In genomic region chr6:33273924-33274902, GRCh38 we compare ENCODE assay signal across 8 cellular contexts. TPM values are rescaled to one million over a fixed set of nuclear protein-coding genes. Genes with fewer than 3 reads are reported as not detected.
DNase-seq lines count a peak whose midpoint lies in the region; ATAC-seq, FAIRE-seq and TF ChIP-seq lines count a peak whose summit lies in the region.

No MANE protein-coding gene starts in this region.

- H2AFZ ChIP-seq in GM23338: no peak overlapping the region

- H3K4me1 Mint-ChIP-seq in GM23338: peaks cover 39% of the 10 kb centered on the region
- peaks cover 81% of the 10 kb centered on the region for H3K4me1 Mint-ChIP-seq in activated T-cell treated with anti-CD3 and anti-CD28 coated beads, Interleukin-2, amount 50 U/mL, for 72 hours (ENCODE audit: low read depth)

- TF ChIP-seq EP300 in A549 (IDR thresholded peaks at IDR 0.05) (no peak), upper lobe of left lung (IDR thresholded peaks at IDR 0.05) (no peak)

- DNase-seq in A549 (ENCODE audit: low read depth in 1 of 2, low spot score in 1 of 2): no peak
- DNase-seq in GM23338 (ENCODE audit: low spot score): no peak
- no peak for DNase-seq in activated T-cell treated with anti-CD3 and anti-CD28 coated beads, Interleukin-2, amount 50 U/mL, for 72 hours
- DNase-seq in upper lobe of left lung: no peak
- no peak for DNase-seq in germinal center (ENCODE audit: low spot score)
- no peak for DNase-seq in retina
- no peak for DNase-seq in NCI-H748 treated with DMSO at 0.1 percent for 48 hours (lab: John Stamatoyannopoulos, UW)

- peaks cover 63% of the 10 kb centered on the region for H3K36me3 Mint-ChIP-seq in GM23338 (ENCODE audit: low read depth)
- H3K36me3 Mint-ChIP-seq in activated T-cell treated with anti-CD3 and anti-CD28 coated beads, Interleukin-2, amount 50 U/mL, for 72 hours (ENCODE audit: insufficient read depth in 2 of 2): peaks cover 28 to 49% of the 10 kb centered on the region in 2 donors

- no peak for TF ChIP-seq CTCF in A549 (IDR thresholded peaks at IDR 0.05)
- no peak for TF ChIP-seq CTCF in GM23338 (conservative IDR thresholded peaks at IDR 0.05; ENCODE audit: low read depth in 2 of 2)
- TF ChIP-seq CTCF in upper lobe of left lung (IDR thresholded peaks at IDR 0.05): no peak

- H3K9me3 ChIP-seq in A549 (no peaks in the 10 kb centered on the region), upper lobe of left lung (no peaks in the 10 kb centered on the region)

- no peaks in the 10 kb centered on the region for H3K9me2 ChIP-seq in GM23338 (ENCODE audit: insufficient read depth)

- peaks cover 35% of the 10 kb centered on the region for H3K27me3 Mint-ChIP-seq in GM23338 (ENCODE audit: insufficient read depth, low read depth, poor library complexity)
- H3K27me3 Mint-ChIP-seq in activated T-cell treated with anti-CD3 and anti-CD28 coated beads, Interleukin-2, amount 50 U/mL, for 72 hours (ENCODE audit: low read depth): no peaks in the 10 kb centered on the region

- H3K4me3 Mint-ChIP-seq in GM23338: peak overlapping the region; percentile 97
- H3K4me3 Mint-ChIP-seq in activated T-cell treated with anti-CD3 and anti-CD28 coated beads, Interleukin-2, amount 50 U/mL, for 72 hours: peak overlapping the region; percentile 94 to 98

- peak overlapping the region; percentile 100 for H3K27ac Mint-ChIP-seq in GM23338
- H3K27ac Mint-ChIP-seq in activated T-cell treated with anti-CD3 and anti-CD28 coated beads, Interleukin-2, amount 50 U/mL, for 72 hours: peak overlapping the region; percentile 98

- H3K9me3 Mint-ChIP-seq in GM23338: peaks cover 6% of the 10 kb centered on the region; the same call in 1 of the 3 replicates
- no peaks in the 10 kb centered on the region for H3K9me3 Mint-ChIP-seq in activated T-cell treated with anti-CD3 and anti-CD28 coated beads, Interleukin-2, amount 50 U/mL, for 72 hours

- H3K36me3 ChIP-seq in GM23338 (ENCODE audit: insufficient read depth) (peaks cover 42% of the 10 kb centered on the region), upper lobe of left lung (peaks cover 0 to 48% (median 28%) of the 10 kb centered on the region in 4 donors)

- POLR2A ChIA-PET in A549 (lab: Yijun Ruan, JAX): no interaction called here

- CTCF ChIA-PET in A549 (lab: Yijun Ruan, JAX): interaction anchor here (1.2 kb wide), 1 partner anchor 26 kb away, joined by 4 read pairs; no protein-coding TSS in a partner anchor

- peak overlapping the region; percentile 91 to 97; a peak in 4 of 6 replicates for H3K27ac ChIP-seq in A549
- peak overlapping the region; percentile 96 for H3K27ac ChIP-seq in GM23338 (ENCODE audit: low read depth)
- peak overlapping the region in 1 of 4 donors; percentile 31 for H3K27ac ChIP-seq in upper lobe of left lung

- 29% methylated on average over 13 of the region's 14 CpGs for WGBS in A549 (ENCODE audit: missing lambda C conversion rate)
- 64 to 65% methylated on average over 14 of the region's 14 CpGs for WGBS in upper lobe of left lung, 2 donors

- ATAC-seq in A549 (no peak), GM23338 (no peak), upper lobe of left lung (ENCODE audit: low FRiP score in 2 of 2) (no peak)
- ATAC-seq in activated T-cell treated with anti-CD3 and anti-CD28 coated beads, Interleukin-2, amount 50 U/mL, for 72 hours (replicated peaks in 1 of 2): no peak

- H3K4me1 ChIP-seq in A549: peaks cover 45% of the 10 kb centered on the region
- H3K4me1 ChIP-seq in GM23338 (ENCODE audit: insufficient read depth): peaks cover 50% of the 10 kb centered on the region
- peaks cover 51 to 80% (median 63%) of the 10 kb centered on the region in 4 donors for H3K4me1 ChIP-seq in upper lobe of left lung

- H4K20me1 ChIP-seq in GM23338 (replicated peaks; ENCODE audit: insufficient read depth): peaks cover 36% of the 10 kb centered on the region

- no peak for FAIRE-seq in A549 (lab: Jason Lieb, UNC)

- peaks cover 53% of the 10 kb centered on the region for H3K79me2 ChIP-seq in GM23338 (replicated peaks; ENCODE audit: insufficient read depth)

- peak overlapping the region; percentile 91 for H3K4me2 ChIP-seq in A549
- H3K4me2 ChIP-seq in GM23338: peak overlapping the region; percentile 100

- H3F3A ChIP-seq in GM23338 (replicated peaks; ENCODE audit: low read depth): peaks cover 66% of the 10 kb centered on the region

- no peak for TF ChIP-seq RAD21 in A549 (conservative IDR thresholded peaks at IDR 0.05 in 1 of 2, IDR thresholded peaks at IDR 0.05 in 1 of 2)

- no peak for TF ChIP-seq POLR2A in A549 (IDR thresholded peaks at IDR 0.05; ENCODE audit: low read length)
- TF ChIP-seq POLR2A in upper lobe of left lung (IDR thresholded peaks at IDR 0.05): no peak

- H3K4me3 ChIP-seq in A549 (peak overlapping the region; percentile 87), GM23338 (peak overlapping the region; percentile 99), iPS-11a (ENCODE audit: low read depth, low read length) (peak overlapping the region; percentile 9), upper lobe of left lung (peak overlapping the region in 1 of 4 donors; percentile 71)

- H3K27me3 ChIP-seq in GM23338 (ENCODE audit: insufficient read depth) (no peaks in the 10 kb centered on the region), upper lobe of left lung (no peaks in the 10 kb centered on the region)

TF ChIP-seq in A549, 52 proteins besides CTCF, POLR2A, EP300 and RAD21 (continues in another document):
- TF ChIP-seq RARB (CRISPR knock-in tag; IDR thresholded peaks at IDR 0.05): no peak

TF ChIP-seq in GM23338, 12 proteins besides CTCF, POLR2A, EP300 and RAD21 (continues in another document):
- no peak for TF ChIP-seq CREB1 (CRISPR knock-in tag; IDR thresholded peaks at IDR 0.05; ENCODE audit: low read depth)

RNA-seq across cellular contexts. Expression of gene RPS18, which starts 2.3 kb away (rescaled TPM):
- polyA plus RNA-seq in A549 (2011; rRNA removed) (3,426 and 3,692 TPM in 2 replicates), A549 (2017; fragmentation: RNase III; extraction: RNeasy Plus Mini Kit Qiagen cat#74134 plus additional on column Dnase treatment) (3,611 to 3,881 TPM (median 3,639 TPM) in 3 replicates), GM23338 (2016; fragmentation: Nextera tagmentation; extraction: Ambion mirVana) (4,776 and 5,223 TPM in 2 replicates)
- polyA plus RNA-seq in A549 (2012; cell fraction: cytosol; rRNA removed): 5,001 and 5,310 TPM in 2 replicates
- 1,388 and 1,717 TPM in 2 replicates for polyA plus RNA-seq in A549 (2012; cell fraction: nucleus; rRNA removed)
- polyA minus RNA-seq in A549 (2011; rRNA and poly(A)+ RNA removed): 851 and 1,281 TPM in 2 replicates
- 2,133 and 2,664 TPM in 2 replicates for total RNA-seq in GM23338 (2014; rRNA removed; shearing (Covaris generic))
- 1,000 to 10,000 TPM; 4,335 to 4,825 TPM for total RNA-seq in activated T-cell treated with anti-CD3 and anti-CD28 coated beads, Interleukin-2, amount 50 U/mL, for 72 hours
- total RNA-seq in upper lobe of left lung: 1,000 to 10,000 TPM in 4 of 6 donors, 100 to 1,000 TPM in 2; 535 to 2,038 (median 1,627) TPM

RNA-seq across cellular contexts. Expression of gene VPS52, which starts 2.5 kb away (rescaled TPM):
- polyA plus RNA-seq in A549 (2011; rRNA removed) (38.9 and 44.3 TPM in 2 replicates), A549 (2017; fragmentation: RNase III; extraction: RNeasy Plus Mini Kit Qiagen cat#74134 plus additional on column Dnase treatment) (22.8 to 28.0 TPM (median 22.8 TPM) in 3 replicates), GM23338 (2016; fragmentation: Nextera tagmentation; extraction: Ambion mirVana) (20.6 and 27.9 TPM in 2 replicates)
- 24.7 and 30.2 TPM in 2 replicates for polyA plus RNA-seq in A549 (2012; cell fraction: cytosol; rRNA removed)
- polyA plus RNA-seq in A549 (2012; cell fraction: nucleus; rRNA removed): 88.0 and 102 TPM in 2 replicates
- 67.8 and 76.8 TPM in 2 replicates for polyA minus RNA-seq in A549 (2011; rRNA and poly(A)+ RNA removed)
- 25.0 and 31.1 TPM in 2 replicates for total RNA-seq in GM23338 (2014; rRNA removed; shearing (Covaris generic))
- total RNA-seq in activated T-cell treated with anti-CD3 and anti-CD28 coated beads, Interleukin-2, amount 50 U/mL, for 72 hours: 10 to 100 TPM; 50.7 to 54.9 TPM
- 100 to 1,000 TPM in 1 of 6 donors, 10 to 100 TPM in 5; 30.1 to 170 (median 45.8) TPM for total RNA-seq in upper lobe of left lung

RNA-seq across cellular contexts. Expression of gene B3GALT4, which starts 2.7 kb away (rescaled TPM):
- polyA plus RNA-seq in A549 (2011; rRNA removed) (0.54 and 0.74 TPM in 2 replicates), A549 (2017; fragmentation: RNase III; extraction: RNeasy Plus Mini Kit Qiagen cat#74134 plus additional on column Dnase treatment) (0.24 to 0.41 TPM (median 0.27 TPM) in 3 replicates), GM23338 (2016; fragmentation: Nextera tagmentation; extraction: Ambion mirVana) (1.3 and 1.8 TPM in 2 replicates)
- 0.20 and 0.45 TPM in 2 replicates for polyA plus RNA-seq in A549 (2012; cell fraction: cytosol; rRNA removed)
- polyA plus RNA-seq in A549 (2012; cell fraction: nucleus; rRNA removed): 0.40 and 0.49 TPM in 2 replicates
- 2.0 and 2.7 TPM in 2 replicates for polyA minus RNA-seq in A549 (2011; rRNA and poly(A)+ RNA removed)
- total RNA-seq in GM23338 (2014; rRNA removed; shearing (Covaris generic)): 1.0 and 2.3 TPM in 2 replicates
- total RNA-seq in activated T-cell treated with anti-CD3 and anti-CD28 coated beads, Interleukin-2, amount 50 U/mL, for 72 hours: 10 to 100 TPM; 10.1 to 14.2 TPM
- total RNA-seq in upper lobe of left lung: 10 to 100 TPM; 20.1 to 29.7 (median 23.2) TPM

RNA-seq across cellular contexts. Expression of gene WDR46, which starts 14.8 kb away (rescaled TPM):
- polyA plus RNA-seq in A549 (2011; rRNA removed): 35.1 TPM in 2 replicates
- polyA plus RNA-seq in A549 (2012; cell fraction: cytosol; rRNA removed): 59.0 and 62.6 TPM in 2 replicates
- 95.1 and 106 TPM in 2 replicates for polyA plus RNA-seq in A549 (2012; cell fraction: nucleus; rRNA removed)
- polyA plus RNA-seq in A549 (2017; fragmentation: RNase III; extraction: RNeasy Plus Mini Kit Qiagen cat#74134 plus additional on column Dnase treatment): 88.4 to 91.2 TPM (median 89.6 TPM) in 3 replicates
- polyA minus RNA-seq in A549 (2011; rRNA and poly(A)+ RNA removed): 65.1 and 77.4 TPM in 2 replicates
- 104 and 106 TPM in 2 replicates for total RNA-seq in GM23338 (2014; rRNA removed; shearing (Covaris generic))
- 63.9 and 71.4 TPM in 2 replicates for polyA plus RNA-seq in GM23338 (2016; fragmentation: Nextera tagmentation; extraction: Ambion mirVana)
- total RNA-seq in activated T-cell treated with anti-CD3 and anti-CD28 coated beads, Interleukin-2, amount 50 U/mL, for 72 hours: 10 to 100 TPM; 46.6 to 54.0 TPM
- 10 to 100 TPM; 21.1 to 50.3 (median 41.7) TPM for total RNA-seq in upper lobe of left lung

RNA-seq across cellular contexts. Expression of gene PFDN6, which starts 15.2 kb away (rescaled TPM):
- polyA plus RNA-seq in A549 (2011; rRNA removed) (61.2 and 84.6 TPM in 2 replicates), A549 (2017; fragmentation: RNase III; extraction: RNeasy Plus Mini Kit Qiagen cat#74134 plus additional on column Dnase treatment) (117 to 138 TPM (median 120 TPM) in 3 replicates), GM23338 (2016; fragmentation: Nextera tagmentation; extraction: Ambion mirVana) (54.0 and 56.1 TPM in 2 replicates)
- 69.9 and 83.4 TPM in 2 replicates for polyA plus RNA-seq in A549 (2012; cell fraction: cytosol; rRNA removed)
- polyA plus RNA-seq in A549 (2012; cell fraction: nucleus; rRNA removed): 22.3 and 45.7 TPM in 2 replicates
- polyA minus RNA-seq in A549 (2011; rRNA and poly(A)+ RNA removed): 10.0 and 12.7 TPM in 2 replicates
- total RNA-seq in GM23338 (2014; rRNA removed; shearing (Covaris generic)): 62.2 and 80.4 TPM in 2 replicates
- 10 to 100 TPM; 41.9 to 54.6 TPM for total RNA-seq in activated T-cell treated with anti-CD3 and anti-CD28 coated beads, Interleukin-2, amount 50 U/mL, for 72 hours
- total RNA-seq in upper lobe of left lung: 10 to 100 TPM; 13.8 to 42.9 (median 30.7) TPM
